In the genomic region with DNA sequence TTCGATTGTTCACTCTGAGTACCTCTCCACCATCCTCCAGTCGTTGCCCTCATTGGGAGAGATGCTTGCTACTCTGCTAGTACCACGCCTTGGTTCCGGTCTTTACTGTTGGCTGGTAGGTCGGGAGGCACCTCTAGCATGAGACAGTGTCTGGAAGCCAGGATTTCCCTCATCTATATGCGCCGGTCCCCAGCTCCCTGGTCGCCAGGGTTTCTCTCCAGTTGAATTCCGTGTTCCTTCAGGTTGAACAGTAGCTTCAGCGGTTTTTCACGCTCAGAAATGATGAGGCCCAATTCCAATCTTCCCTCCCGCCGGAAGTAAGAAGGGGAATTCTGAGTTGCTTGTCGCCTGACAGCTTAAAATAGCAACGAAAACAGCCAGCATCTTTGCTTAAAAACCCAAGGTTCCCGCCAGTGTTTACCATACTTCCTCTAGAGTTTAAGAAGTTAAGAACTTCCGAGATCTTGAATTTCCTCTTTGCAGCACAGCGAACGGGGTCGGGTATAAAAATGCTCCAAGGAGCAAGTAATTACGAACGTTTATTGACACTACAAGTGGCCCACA, we compare ENCODE assay signal across 2 cellular contexts.
TF ChIP-seq lines count a peak whose summit lies in the region.

No MANE protein-coding gene starts in this region.

TF ChIP-seq in liver, 16 proteins besides CTCF, POLR2A, EP300 and RAD21 (continued from another document):
- TF ChIP-seq, protein P1, sequence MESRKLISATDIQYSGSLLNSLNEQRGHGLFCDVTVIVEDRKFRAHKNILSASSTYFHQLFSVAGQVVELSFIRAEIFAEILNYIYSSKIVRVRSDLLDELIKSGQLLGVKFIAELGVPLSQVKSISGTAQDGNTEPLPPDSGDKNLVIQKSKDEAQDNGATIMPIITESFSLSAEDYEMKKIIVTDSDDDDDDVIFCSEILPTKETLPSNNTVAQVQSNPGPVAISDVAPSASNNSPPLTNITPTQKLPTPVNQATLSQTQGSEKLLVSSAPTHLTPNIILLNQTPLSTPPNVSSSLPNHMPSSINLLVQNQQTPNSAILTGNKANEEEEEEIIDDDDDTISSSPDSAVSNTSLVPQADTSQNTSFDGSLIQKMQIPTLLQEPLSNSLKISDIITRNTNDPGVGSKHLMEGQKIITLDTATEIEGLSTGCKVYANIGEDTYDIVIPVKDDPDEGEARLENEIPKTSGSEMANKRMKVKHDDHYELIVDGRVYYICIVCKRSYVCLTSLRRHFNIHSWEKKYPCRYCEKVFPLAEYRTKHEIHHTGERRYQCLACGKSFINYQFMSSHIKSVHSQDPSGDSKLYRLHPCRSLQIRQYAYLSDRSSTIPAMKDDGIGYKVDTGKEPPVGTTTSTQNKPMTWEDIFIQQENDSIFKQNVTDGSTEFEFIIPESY (IDR thresholded peaks at IDR 0.05) = no peak
- TF ChIP-seq, protein P2, sequence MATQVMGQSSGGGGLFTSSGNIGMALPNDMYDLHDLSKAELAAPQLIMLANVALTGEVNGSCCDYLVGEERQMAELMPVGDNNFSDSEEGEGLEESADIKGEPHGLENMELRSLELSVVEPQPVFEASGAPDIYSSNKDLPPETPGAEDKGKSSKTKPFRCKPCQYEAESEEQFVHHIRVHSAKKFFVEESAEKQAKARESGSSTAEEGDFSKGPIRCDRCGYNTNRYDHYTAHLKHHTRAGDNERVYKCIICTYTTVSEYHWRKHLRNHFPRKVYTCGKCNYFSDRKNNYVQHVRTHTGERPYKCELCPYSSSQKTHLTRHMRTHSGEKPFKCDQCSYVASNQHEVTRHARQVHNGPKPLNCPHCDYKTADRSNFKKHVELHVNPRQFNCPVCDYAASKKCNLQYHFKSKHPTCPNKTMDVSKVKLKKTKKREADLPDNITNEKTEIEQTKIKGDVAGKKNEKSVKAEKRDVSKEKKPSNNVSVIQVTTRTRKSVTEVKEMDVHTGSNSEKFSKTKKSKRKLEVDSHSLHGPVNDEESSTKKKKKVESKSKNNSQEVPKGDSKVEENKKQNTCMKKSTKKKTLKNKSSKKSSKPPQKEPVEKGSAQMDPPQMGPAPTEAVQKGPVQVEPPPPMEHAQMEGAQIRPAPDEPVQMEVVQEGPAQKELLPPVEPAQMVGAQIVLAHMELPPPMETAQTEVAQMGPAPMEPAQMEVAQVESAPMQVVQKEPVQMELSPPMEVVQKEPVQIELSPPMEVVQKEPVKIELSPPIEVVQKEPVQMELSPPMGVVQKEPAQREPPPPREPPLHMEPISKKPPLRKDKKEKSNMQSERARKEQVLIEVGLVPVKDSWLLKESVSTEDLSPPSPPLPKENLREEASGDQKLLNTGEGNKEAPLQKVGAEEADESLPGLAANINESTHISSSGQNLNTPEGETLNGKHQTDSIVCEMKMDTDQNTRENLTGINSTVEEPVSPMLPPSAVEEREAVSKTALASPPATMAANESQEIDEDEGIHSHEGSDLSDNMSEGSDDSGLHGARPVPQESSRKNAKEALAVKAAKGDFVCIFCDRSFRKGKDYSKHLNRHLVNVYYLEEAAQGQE (IDR thresholded peaks at IDR 0.05) = no peak
- TF ChIP-seq JUND (IDR thresholded peaks at IDR 0.05) (no peak), HNF4A (conservative IDR thresholded peaks at IDR 0.05) (no peak)

TF ChIP-seq in HepG2, 621 proteins besides CTCF, POLR2A, EP300 and RAD21 (continued from another document):
- TF ChIP-seq SRSF4 (IDR thresholded peaks at IDR 0.05; ENCODE audit: low read depth, low read length, poor library complexity, severe bottlenecking) (no peak), ZNF556 (CRISPR knock-in tag; IDR thresholded peaks at IDR 0.05; ENCODE audit: borderline replicate concordance) (no peak), SYNCRIP (IDR thresholded peaks at IDR 0.05; ENCODE audit: insufficient read depth, low read depth, low read length) (no peak), ZNF180 (CRISPR knock-in tag; IDR thresholded peaks at IDR 0.05; ENCODE audit: borderline replicate concordance, low read depth) (no peak), ZNF773 (CRISPR knock-in tag; IDR thresholded peaks at IDR 0.05; ENCODE audit: borderline replicate concordance) (no peak), MAZ (IDR thresholded peaks at IDR 0.05; ENCODE audit: borderline replicate concordance, low read depth, low read length) (no peak), MAZ (CRISPR knock-in tag; IDR thresholded peaks at IDR 0.05; ENCODE audit: low read depth) (no peak)
- TF ChIP-seq, protein P3, sequence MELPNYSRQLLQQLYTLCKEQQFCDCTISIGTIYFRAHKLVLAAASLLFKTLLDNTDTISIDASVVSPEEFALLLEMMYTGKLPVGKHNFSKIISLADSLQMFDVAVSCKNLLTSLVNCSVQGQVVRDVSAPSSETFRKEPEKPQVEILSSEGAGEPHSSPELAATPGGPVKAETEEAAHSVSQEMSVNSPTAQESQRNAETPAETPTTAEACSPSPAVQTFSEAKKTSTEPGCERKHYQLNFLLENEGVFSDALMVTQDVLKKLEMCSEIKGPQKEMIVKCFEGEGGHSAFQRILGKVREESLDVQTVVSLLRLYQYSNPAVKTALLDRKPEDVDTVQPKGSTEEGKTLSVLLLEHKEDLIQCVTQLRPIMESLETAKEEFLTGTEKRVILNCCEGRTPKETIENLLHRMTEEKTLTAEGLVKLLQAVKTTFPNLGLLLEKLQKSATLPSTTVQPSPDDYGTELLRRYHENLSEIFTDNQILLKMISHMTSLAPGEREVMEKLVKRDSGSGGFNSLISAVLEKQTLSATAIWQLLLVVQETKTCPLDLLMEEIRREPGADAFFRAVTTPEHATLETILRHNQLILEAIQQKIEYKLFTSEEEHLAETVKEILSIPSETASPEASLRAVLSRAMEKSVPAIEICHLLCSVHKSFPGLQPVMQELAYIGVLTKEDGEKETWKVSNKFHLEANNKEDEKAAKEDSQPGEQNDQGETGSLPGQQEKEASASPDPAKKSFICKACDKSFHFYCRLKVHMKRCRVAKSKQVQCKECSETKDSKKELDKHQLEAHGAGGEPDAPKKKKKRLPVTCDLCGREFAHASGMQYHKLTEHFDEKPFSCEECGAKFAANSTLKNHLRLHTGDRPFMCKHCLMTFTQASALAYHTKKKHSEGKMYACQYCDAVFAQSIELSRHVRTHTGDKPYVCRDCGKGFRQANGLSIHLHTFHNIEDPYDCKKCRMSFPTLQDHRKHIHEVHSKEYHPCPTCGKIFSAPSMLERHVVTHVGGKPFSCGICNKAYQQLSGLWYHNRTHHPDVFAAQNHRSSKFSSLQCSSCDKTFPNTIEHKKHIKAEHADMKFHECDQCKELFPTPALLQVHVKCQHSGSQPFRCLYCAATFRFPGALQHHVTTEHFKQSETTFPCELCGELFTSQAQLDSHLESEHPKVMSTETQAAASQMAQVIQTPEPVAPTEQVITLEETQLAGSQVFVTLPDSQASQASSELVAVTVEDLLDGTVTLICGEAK (IDR thresholded peaks at IDR 0.05) = no peak
- TF ChIP-seq, protein P3 (CRISPR knock-in tag; IDR thresholded peaks at IDR 0.05) = no peak
- TF ChIP-seq, protein P4, sequence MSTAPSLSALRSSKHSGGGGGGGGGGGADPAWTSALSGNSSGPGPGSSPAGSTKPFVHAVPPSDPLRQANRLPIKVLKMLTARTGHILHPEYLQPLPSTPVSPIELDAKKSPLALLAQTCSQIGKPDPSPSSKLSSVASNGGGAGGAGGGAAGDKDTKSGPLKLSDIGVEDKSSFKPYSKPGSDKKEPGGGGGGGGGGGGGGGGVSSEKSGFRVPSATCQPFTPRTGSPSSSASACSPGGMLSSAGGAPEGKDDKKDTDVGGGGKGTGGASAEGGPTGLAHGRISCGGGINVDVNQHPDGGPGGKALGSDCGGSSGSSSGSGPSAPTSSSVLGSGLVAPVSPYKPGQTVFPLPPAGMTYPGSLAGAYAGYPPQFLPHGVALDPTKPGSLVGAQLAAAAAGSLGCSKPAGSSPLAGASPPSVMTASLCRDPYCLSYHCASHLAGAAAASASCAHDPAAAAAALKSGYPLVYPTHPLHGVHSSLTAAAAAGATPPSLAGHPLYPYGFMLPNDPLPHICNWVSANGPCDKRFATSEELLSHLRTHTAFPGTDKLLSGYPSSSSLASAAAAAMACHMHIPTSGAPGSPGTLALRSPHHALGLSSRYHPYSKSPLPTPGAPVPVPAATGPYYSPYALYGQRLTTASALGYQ (CRISPR knock-in tag; IDR thresholded peaks at IDR 0.05) = no peak
TF ChIP-seq in HepG2: peak in this region for 0.
